In genomic region chr12:41697161-41697560, GRCh38 we compare ENCODE assay signal across 22 cellular contexts.
"Had no signal": no experiment of that assay in that cellular context is flagged by ENCODE, and none has a peak within 500 bp of the region (broad histone marks: within the 10 kb centered on the region; RNA-seq: fewer than 3 reads in every experiment).

No MANE protein-coding gene starts in this region.

- DNase-seq: activated CD4-positive, alpha-beta T cell treated with anti-CD3 and anti-CD28 coated beads for 4 hours; activated CD8-positive, alpha-beta memory T cell treated with anti-CD3 and anti-CD28 coated beads, Interleukin-2, amount 50 U/mL, for 4 hours; activated CD8-positive, alpha-beta T cell treated with anti-CD3 and anti-CD28 coated beads, Interleukin-2, amount 10 ng/mL, durations not matched to agents 7 days and 5 days; activated effector memory CD4-positive, alpha-beta T cell treated with Interleukin-2 at 50 U/mL for 16 hours; activated naive CD4-positive, alpha-beta T cell treated with anti-CD3 and anti-CD28 coated beads, Interleukin-2, amount 50 U/mL, for 16 hours; activated T-cell treated with anti-CD3 and anti-CD28 coated beads, Interleukin-2, amount 50 U/mL, for 4 hours; colonic mucosa; foreskin keratinocyte; mesenchymal stem cell; mucosa of descending colon; naive B cell; right lobe of liver; small intestine; stimulated activated CD4-positive, alpha-beta T cell treated with anti-CD3 and anti-CD28 coated beads, Interleukin-4, amount 100 ng/mL, for 1 hour; testis; upper lobe of left lung had no signal

- H3K27ac Mint-ChIP-seq: activated CD8-positive, alpha-beta T cell treated with anti-CD3 and anti-CD28 coated beads, Interleukin-2, amount 10 ng/mL, durations not matched to agents 7 days and 5 days; neural progenitor cell; T-helper 2 cell treated with Interferon-gamma antibody and Interleukin-4, amounts not matched to agents 5 μg/mL and 100 μg/mL, for 36 hours; WTC11 had no signal

- H3K4me3 ChIP-seq: ascending aorta, colonic mucosa, hepatocyte, mucosa of descending colon, neural progenitor cell, right lobe of liver, testis, upper lobe of left lung had no signal

- H3K27me3 ChIP-seq: ascending aorta, colonic mucosa, foreskin keratinocyte, hepatocyte, neural progenitor cell, right lobe of liver, testis, upper lobe of left lung had no signal

- H3K9me3 ChIP-seq: ascending aorta, colonic mucosa, mucosa of descending colon, right lobe of liver, testis, upper lobe of left lung had no signal

- H3K9me3 Mint-ChIP-seq: activated T-cell treated with anti-CD3 and anti-CD28 coated beads, Interleukin-2, amount 50 U/mL, for 4 hours; central memory CD8-positive, alpha-beta T cell; naive B cell; T-helper 2 cell treated with Interferon-gamma antibody and Interleukin-4, amounts not matched to agents 5 μg/mL and 100 μg/mL, for 36 hours had no signal

- H3K4me1 Mint-ChIP-seq: central memory CD8-positive, alpha-beta T cell; naive B cell had no signal

- H3K27ac ChIP-seq: ascending aorta, colonic mucosa, foreskin keratinocyte, hepatocyte, neural progenitor cell, right lobe of liver, testis, upper lobe of left lung had no signal

- H3K4me1 ChIP-seq: ascending aorta, colonic mucosa, foreskin keratinocyte, neural progenitor cell, right lobe of liver, testis, upper lobe of left lung had no signal

- H3K27me3 Mint-ChIP-seq: central memory CD8-positive, alpha-beta T cell; naive B cell had no signal

- ATAC-seq: activated CD8-positive, alpha-beta T cell treated with anti-CD3 and anti-CD28 coated beads, Interleukin-2, amount 10 ng/mL, durations not matched to agents 7 days and 5 days; activated T-cell treated with anti-CD3 and anti-CD28 coated beads, Interleukin-2, amount 50 U/mL, for 4 hours; foreskin keratinocyte; mucosa of descending colon; WTC11 had no signal

- H3K4me3 Mint-ChIP-seq: activated CD8-positive, alpha-beta T cell treated with anti-CD3 and anti-CD28 coated beads, Interleukin-2, amount 10 ng/mL, durations not matched to agents 7 days and 5 days; activated T-cell treated with anti-CD3 and anti-CD28 coated beads, Interleukin-2, amount 50 U/mL, for 4 hours; central memory CD8-positive, alpha-beta T cell; naive B cell; neural progenitor cell; T-helper 2 cell treated with Interferon-gamma antibody and Interleukin-4, amounts not matched to agents 5 μg/mL and 100 μg/mL, for 36 hours; WTC11 had no signal

- H3K36me3 Mint-ChIP-seq: naive B cell, WTC11 had no signal
